In the genomic region with DNA sequence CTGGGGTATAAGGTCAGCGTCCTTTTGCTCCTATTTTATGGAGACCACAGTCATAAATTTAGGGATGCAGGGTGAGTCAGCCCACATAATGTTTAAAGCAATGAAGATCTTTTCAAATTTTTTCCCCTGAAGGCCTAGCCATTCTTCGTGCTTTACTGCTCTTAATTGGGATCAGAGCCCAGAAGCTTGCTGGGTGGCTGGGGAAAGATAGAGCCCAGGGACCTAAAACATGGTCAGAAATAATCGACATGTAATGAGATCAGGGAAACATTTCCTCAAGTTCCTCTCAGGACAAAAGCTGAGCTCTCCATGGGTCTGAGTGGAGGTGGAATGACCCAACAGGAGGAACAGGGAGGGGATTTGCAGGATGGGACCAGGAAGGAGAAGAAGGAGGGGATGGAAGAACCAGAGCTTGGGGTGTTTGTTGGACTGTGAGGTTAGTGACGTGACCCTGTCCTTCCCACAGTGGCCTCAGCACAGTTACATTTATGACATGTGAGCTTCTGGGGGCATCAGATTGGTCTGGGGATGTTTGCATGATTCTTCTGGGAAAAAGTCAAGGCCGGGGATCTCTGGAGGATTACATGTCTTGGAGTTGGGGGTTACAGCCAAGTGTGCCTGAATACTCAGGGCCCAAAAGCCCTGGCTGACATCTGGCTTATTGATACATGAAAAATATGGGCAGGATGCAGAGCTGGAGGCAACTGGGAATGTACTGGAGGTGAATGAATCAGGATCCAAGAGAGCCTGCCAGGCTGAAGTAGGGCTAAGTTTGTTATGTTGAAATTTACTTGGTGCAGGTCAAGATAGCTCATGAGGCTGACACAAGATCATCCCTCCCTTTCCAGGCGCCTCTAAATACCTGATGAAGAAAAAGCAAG, we compare ENCODE assay signal across 20 cellular contexts.
DNase-seq lines count a peak whose midpoint lies in the region; FAIRE-seq and TF ChIP-seq lines count a peak whose summit lies in the region.
"Had no signal": no experiment of that assay in that cellular context is flagged by ENCODE, and none has a peak within 500 bp of the region (broad histone marks: within the 10 kb centered on the region; RNA-seq: fewer than 3 reads in every experiment).

No MANE protein-coding gene starts in this region.

- no peak for FAIRE-seq in D721Med (lab: Jason Lieb, UNC)
- FAIRE-seq: GM19239, kidney had no signal

- H3K27ac Mint-ChIP-seq in activated CD4-positive, alpha-beta T cell treated with anti-CD3 and anti-CD28 coated beads, Interleukin-2, amount 10 ng/mL, durations not matched to agents 24 days and 14 days, result no peak overlapping the region
- H3K27ac Mint-ChIP-seq in endothelial cell (ENCODE audit: unreplicated experiment) (no peak overlapping the region), mesothelial cell of epicardium (peak overlapping the region; percentile 37)
- no peak overlapping the region for H3K27ac Mint-ChIP-seq in activated T-helper 2 cell treated with anti-CD3 and anti-CD28 coated beads, Interferon-gamma antibody, Interleukin-2, Interleukin-4, amounts not matched to agents 10 μg/mL and 5 μg/mL and 100 μg/mL, durations not matched to agents 14 hours and 24 hours and 36 hours
- H3K27ac Mint-ChIP-seq: stimulated activated naive B cell treated with anti-CD40 and anti-IgM and Interleukin-4, amounts not matched to agents 10 μg/mL and 1 μg/mL and 100 μg/mL, for 72 hours had no signal

- DNase-seq in activated CD4-positive, alpha-beta T cell treated with anti-CD3 and anti-CD28 coated beads, Interleukin-2, amount 10 ng/mL, durations not matched to agents 24 days and 14 days, result peak; percentile 26
- DNase-seq in activated CD4-positive, alpha-beta T cell treated with anti-CD3 and anti-CD28 coated beads for 1 hour, result no peak
- DNase-seq in endothelial cell (ENCODE audit: low spot score) (no peak), mesothelial cell of epicardium (ENCODE audit: low spot score in 2 of 2, unreplicated experiment in 2 of 2) (no peak), tibial artery (no peak), D721Med (ENCODE audit: insufficient read length, low spot score) (no peak)
- no peak for DNase-seq in activated T-helper 2 cell treated with anti-CD3 and anti-CD28 coated beads, Interferon-gamma antibody, Interleukin-2, Interleukin-4, amounts not matched to agents 10 μg/mL and 5 μg/mL and 100 μg/mL, durations not matched to agents 14 hours and 24 hours and 36 hours (ENCODE audit: low spot score)
- DNase-seq in stimulated activated CD4-positive, alpha-beta T cell treated with anti-CD3 and anti-CD28 coated beads, Interleukin-2, amount 100 ng/mL, for 48 hours, result no peak
- DNase-seq: activated CD4-positive, alpha-beta T cell treated with anti-CD3 and anti-CD28 coated beads, Interleukin-2, amount 50 U/mL, for 1 hour; activated T-cell treated with anti-CD3 and anti-CD28 coated beads, Interleukin-2, amount 50 U/mL, for 48 hours; hippocampal formation; midbrain; Right ventricle myocardium superior; stimulated activated naive B cell treated with anti-CD40 and anti-IgM and Interleukin-4, amounts not matched to agents 10 μg/mL and 1 μg/mL and 100 μg/mL, for 72 hours had no signal

- H3K9me3 Mint-ChIP-seq in activated CD4-positive, alpha-beta T cell treated with anti-CD3 and anti-CD28 coated beads, Interleukin-2, amount 10 ng/mL, durations not matched to agents 24 days and 14 days, result no peaks in the 10 kb centered on the region
- H3K9me3 Mint-ChIP-seq in endothelial cell (ENCODE audit: unreplicated experiment), result no peaks in the 10 kb centered on the region
- no peaks in the 10 kb centered on the region for H3K9me3 Mint-ChIP-seq in mesothelial cell of epicardium
- H3K9me3 Mint-ChIP-seq in activated T-helper 2 cell treated with anti-CD3 and anti-CD28 coated beads, Interferon-gamma antibody, Interleukin-2, Interleukin-4, amounts not matched to agents 10 μg/mL and 5 μg/mL and 100 μg/mL, durations not matched to agents 14 hours and 24 hours and 36 hours, result no peaks in the 10 kb centered on the region
- H3K9me3 Mint-ChIP-seq: stimulated activated naive B cell treated with anti-CD40 and anti-IgM and Interleukin-4, amounts not matched to agents 10 μg/mL and 1 μg/mL and 100 μg/mL, for 72 hours had no signal

- H3K4me1 Mint-ChIP-seq in activated CD4-positive, alpha-beta T cell treated with anti-CD3 and anti-CD28 coated beads, Interleukin-2, amount 10 ng/mL, durations not matched to agents 24 days and 14 days, result no peaks in the 10 kb centered on the region
- H3K4me1 Mint-ChIP-seq in endothelial cell (ENCODE audit: unreplicated experiment) (no peaks in the 10 kb centered on the region), mesothelial cell of epicardium (peaks cover 29% of the 10 kb centered on the region)
- no peaks in the 10 kb centered on the region for H3K4me1 Mint-ChIP-seq in activated T-helper 2 cell treated with anti-CD3 and anti-CD28 coated beads, Interferon-gamma antibody, Interleukin-2, Interleukin-4, amounts not matched to agents 10 μg/mL and 5 μg/mL and 100 μg/mL, durations not matched to agents 14 hours and 24 hours and 36 hours (ENCODE audit: low read depth)
- H3K4me1 Mint-ChIP-seq: stimulated activated naive B cell treated with anti-CD40 and anti-IgM and Interleukin-4, amounts not matched to agents 10 μg/mL and 1 μg/mL and 100 μg/mL, for 72 hours had no signal

- intact Hi-C loops in activated CD4-positive, alpha-beta T cell treated with anti-CD3 and anti-CD28 coated beads, Interleukin-2, amount 10 ng/mL, durations not matched to agents 24 days and 14 days (cut with micrococcal nuclease), result no loop called here
- intact Hi-C loops in tibial artery (cut with DNase I; ENCODE audit: low total_unique reads), result no loop called here
- intact Hi-C loops in activated T-helper 2 cell treated with anti-CD3 and anti-CD28 coated beads, Interferon-gamma antibody, Interleukin-2, Interleukin-4, amounts not matched to agents 10 μg/mL and 5 μg/mL and 100 μg/mL, durations not matched to agents 14 hours and 24 hours and 36 hours (cut with micrococcal nuclease), result no loop called here

- H3K4me3 ChIP-seq in tibial artery, result no peak overlapping the region
- H3K4me3 ChIP-seq: BLaER1, right atrium auricular region had no signal

- no peaks in the 10 kb centered on the region for H3K36me3 ChIP-seq in tibial artery
- H3K36me3 ChIP-seq: BLaER1, right atrium auricular region had no signal

- no peak for TF ChIP-seq CTCF in endothelial cell (IDR thresholded peaks at IDR 0.05; ENCODE audit: unreplicated experiment)
- TF ChIP-seq CTCF in mesothelial cell of epicardium (IDR thresholded peaks at IDR 0.05; ENCODE audit: unreplicated experiment), result no peak
- no peak for TF ChIP-seq CTCF in tibial artery (IDR thresholded peaks at IDR 0.05)
- TF ChIP-seq CTCF in D721Med (IDR thresholded peaks at IDR 0.05; ENCODE audit: insufficient read depth, missing control alignments), result no peak

- H3K36me3 Mint-ChIP-seq in activated CD4-positive, alpha-beta T cell treated with anti-CD3 and anti-CD28 coated beads, Interleukin-2, amount 10 ng/mL, durations not matched to agents 24 days and 14 days (ENCODE audit: low read depth), result no peaks in the 10 kb centered on the region
- peaks cover 4% of the 10 kb centered on the region for H3K36me3 Mint-ChIP-seq in endothelial cell (ENCODE audit: low read depth, unreplicated experiment)
- no peaks in the 10 kb centered on the region for H3K36me3 Mint-ChIP-seq in mesothelial cell of epicardium
- H3K36me3 Mint-ChIP-seq in activated T-helper 2 cell treated with anti-CD3 and anti-CD28 coated beads, Interferon-gamma antibody, Interleukin-2, Interleukin-4, amounts not matched to agents 10 μg/mL and 5 μg/mL and 100 μg/mL, durations not matched to agents 14 hours and 24 hours and 36 hours (ENCODE audit: low read depth), result no peaks in the 10 kb centered on the region
- H3K36me3 Mint-ChIP-seq: stimulated activated naive B cell treated with anti-CD40 and anti-IgM and Interleukin-4, amounts not matched to agents 10 μg/mL and 1 μg/mL and 100 μg/mL, for 72 hours had no signal

- H3K27me3 ChIP-seq in tibial artery, result no peaks in the 10 kb centered on the region
- H3K27me3 ChIP-seq: BLaER1, right atrium auricular region had no signal

- H3K27me3 Mint-ChIP-seq in activated CD4-positive, alpha-beta T cell treated with anti-CD3 and anti-CD28 coated beads, Interleukin-2, amount 10 ng/mL, durations not matched to agents 24 days and 14 days, result no peaks in the 10 kb centered on the region
- H3K27me3 Mint-ChIP-seq in endothelial cell (ENCODE audit: unreplicated experiment), result peaks cover 6% of the 10 kb centered on the region
- no peaks in the 10 kb centered on the region for H3K27me3 Mint-ChIP-seq in mesothelial cell of epicardium (ENCODE audit: low read depth)
- no peaks in the 10 kb centered on the region for H3K27me3 Mint-ChIP-seq in activated T-helper 2 cell treated with anti-CD3 and anti-CD28 coated beads, Interferon-gamma antibody, Interleukin-2, Interleukin-4, amounts not matched to agents 10 μg/mL and 5 μg/mL and 100 μg/mL, durations not matched to agents 14 hours and 24 hours and 36 hours (ENCODE audit: low read depth)

- no peaks in the 10 kb centered on the region for H3K9me3 ChIP-seq in tibial artery
- H3K9me3 ChIP-seq: BLaER1, right atrium auricular region had no signal

- peaks cover 0 to 74% (median 41%) of the 10 kb centered on the region in 4 donors for H3K4me1 ChIP-seq in tibial artery
- H3K4me1 ChIP-seq: BLaER1 had no signal

- H3K27ac ChIP-seq in tibial artery, result peak overlapping the region; percentile 42 to 47
- H3K27ac ChIP-seq: 22Rv1, BLaER1, HL-60 had no signal

- no peak overlapping the region for H3K4me3 Mint-ChIP-seq in activated CD4-positive, alpha-beta T cell treated with anti-CD3 and anti-CD28 coated beads, Interleukin-2, amount 10 ng/mL, durations not matched to agents 24 days and 14 days
- H3K4me3 Mint-ChIP-seq in endothelial cell (ENCODE audit: unreplicated experiment), result peak overlapping the region; percentile 4
- no peak overlapping the region for H3K4me3 Mint-ChIP-seq in mesothelial cell of epicardium
- H3K4me3 Mint-ChIP-seq in activated T-helper 2 cell treated with anti-CD3 and anti-CD28 coated beads, Interferon-gamma antibody, Interleukin-2, Interleukin-4, amounts not matched to agents 10 μg/mL and 5 μg/mL and 100 μg/mL, durations not matched to agents 14 hours and 24 hours and 36 hours (ENCODE audit: low read depth), result no peak overlapping the region
- H3K4me3 Mint-ChIP-seq: stimulated activated naive B cell treated with anti-CD40 and anti-IgM and Interleukin-4, amounts not matched to agents 10 μg/mL and 1 μg/mL and 100 μg/mL, for 72 hours had no signal
